In genomic region chr7:127332884-127333283, GRCh38 we compare ENCODE assay signal across 8 cellular contexts.
"Had no signal": no experiment of that assay in that cellular context is flagged by ENCODE, and none has a peak within 500 bp of the region (broad histone marks: within the 10 kb centered on the region; RNA-seq: fewer than 3 reads in every experiment).

No MANE protein-coding gene starts in this region.

- H3K4me3 ChIP-seq: GM23248 had no signal

- FAIRE-seq: H54, HTR-8/SVneo had no signal

- H3K27ac ChIP-seq: GM23248, KMS-11 had no signal

- H3K4me2 ChIP-seq: KMS-11 had no signal

- DNase-seq: GM23248, GOT3, H9, HCEC 1CT, KBM-7 had no signal

- H3K9ac ChIP-seq: GM23248, KMS-11 had no signal

- H2AFZ ChIP-seq: GM23248 had no signal
